23 cellular contexts compared by ENCODE assay signal in genomic region chr6:139766796-139767195, GRCh38.
"Had no signal": no experiment of that assay in that cellular context is flagged by ENCODE, and none has a peak within 500 bp of the region (broad histone marks: within the 10 kb centered on the region; RNA-seq: fewer than 3 reads in every experiment).

No MANE protein-coding gene starts in this region.

- ATAC-seq: SK-N-SH treated with all-trans-retinoic acid at 6 μM for 48 hours had no signal

- H3K27ac ChIP-seq: RWPE1 had no signal

- H3K36me3 ChIP-seq: SJCRH30 had no signal

- DNase-seq: activated B cell treated with CpG ODN at 0.5 μM for 24 hours; activated CD4-positive, alpha-beta memory T cell treated with anti-CD3 and anti-CD28 coated beads, Interleukin-2, amount 10 ng/mL, durations not matched to agents 7 days and 5 days; activated CD4-positive, alpha-beta T cell treated with anti-CD3 and anti-CD28 coated beads, Interleukin-2, amount 10 ng/mL, durations not matched to agents 7 days and 5 days; activated CD8-positive, alpha-beta memory T cell treated with anti-CD3 and anti-CD28 coated beads, Interleukin-2, amount 50 U/mL, for 48 hours; activated effector memory CD4-positive, alpha-beta T cell treated with Interleukin-2 at 50 U/mL for 16 hours; activated naive CD4-positive, alpha-beta T cell; activated T-cell treated with anti-CD3 and anti-CD28 coated beads, Interleukin-2, amount 50 U/mL, for 1 hour; amygdala; Kasumi-1; KBM-7; NCI-H146; NCI-H187 treated with DMSO at 0.1 percent for 48 hours; NCI-H2081 treated with DMSO at 0.1 percent for 48 hours; NCI-H446; NCI-H524; Right ventricle myocardium superior; SJCRH30; SW 1271; T-helper 9 cell had no signal

- H3K27me3 ChIP-seq: SJCRH30 had no signal

- H3K4me3 ChIP-seq: SJCRH30 had no signal

- FAIRE-seq: astrocyte, TTC549 had no signal

- H3K9me3 ChIP-seq: SJCRH30 had no signal
